In genomic region chr6:75491302-75491701, GRCh38 we compare ENCODE assay signal across 20 cellular contexts. TPM values are rescaled to one million over a fixed set of nuclear protein-coding genes. Genes with fewer than 3 reads are reported as not detected.
DNase-seq lines count a peak whose midpoint lies in the region; ATAC-seq and TF ChIP-seq lines count a peak whose summit lies in the region.
"Had no signal": no experiment of that assay in that cellular context is flagged by ENCODE, and none has a peak within 500 bp of the region (broad histone marks: within the 10 kb centered on the region; RNA-seq: fewer than 3 reads in every experiment).

No MANE protein-coding gene starts in this region.

- H3K27me3 Mint-ChIP-seq in brain (no peaks in the 10 kb centered on the region), nephron (ENCODE audit: low read depth) (no peaks in the 10 kb centered on the region)
- H3K27me3 Mint-ChIP-seq in activated CD8-positive, alpha-beta memory T cell treated with anti-CD3 and anti-CD28 coated beads, Interleukin-2, amount 10 ng/mL, durations not matched to agents 7 days and 5 days: peaks cover 69% of the 10 kb centered on the region

- H3K27me3 ChIP-seq in upper lobe of left lung: no peaks in the 10 kb centered on the region

- TF ChIP-seq EP300 in upper lobe of left lung (IDR thresholded peaks at IDR 0.05): no peak

- H3K9me3 Mint-ChIP-seq in brain: no peaks in the 10 kb centered on the region
- H3K9me3 Mint-ChIP-seq in nephron: no peaks in the 10 kb centered on the region
- no peaks in the 10 kb centered on the region for H3K9me3 Mint-ChIP-seq in activated CD8-positive, alpha-beta memory T cell treated with anti-CD3 and anti-CD28 coated beads, Interleukin-2, amount 10 ng/mL, durations not matched to agents 7 days and 5 days (ENCODE audit: low read depth)
- H3K9me3 Mint-ChIP-seq: activated naive CD4-positive, alpha-beta T cell treated with anti-CD3 and anti-CD28 coated beads, Interleukin-2, amount 10 ng/mL, durations not matched to agents 7 days and 5 days; activated T-cell treated with anti-CD3 and anti-CD28 coated beads, Interleukin-2, amount 50 U/mL, for 24 hours; CD4-positive, alpha-beta T cell; naive B cell had no signal

- H3K4me1 ChIP-seq in upper lobe of left lung: peaks cover 0 to 21% (median 10%) of the 10 kb centered on the region in 4 donors

- 52 to 62% methylated on average over 1 of the region's 1 CpG for WGBS in upper lobe of left lung, 2 donors

- peak; percentile 70 for ATAC-seq in left ventricle myocardium superior
- ATAC-seq in upper lobe of left lung (ENCODE audit: low FRiP score in 2 of 2): no peak
- ATAC-seq in activated CD8-positive, alpha-beta memory T cell treated with anti-CD3 and anti-CD28 coated beads, Interleukin-2, amount 10 ng/mL, durations not matched to agents 7 days and 5 days: no peak

- H3K4me1 Mint-ChIP-seq in brain: peaks cover 60% of the 10 kb centered on the region
- peaks cover 62% of the 10 kb centered on the region for H3K4me1 Mint-ChIP-seq in nephron
- peaks cover 18% of the 10 kb centered on the region for H3K4me1 Mint-ChIP-seq in activated CD8-positive, alpha-beta memory T cell treated with anti-CD3 and anti-CD28 coated beads, Interleukin-2, amount 10 ng/mL, durations not matched to agents 7 days and 5 days
- H3K4me1 Mint-ChIP-seq: naive B cell had no signal

- H3K36me3 Mint-ChIP-seq in brain (no peaks in the 10 kb centered on the region), nephron (ENCODE audit: low read depth) (no peaks in the 10 kb centered on the region)
- H3K36me3 Mint-ChIP-seq in activated CD8-positive, alpha-beta memory T cell treated with anti-CD3 and anti-CD28 coated beads, Interleukin-2, amount 10 ng/mL, durations not matched to agents 7 days and 5 days: peaks cover 13% of the 10 kb centered on the region
- H3K36me3 Mint-ChIP-seq: activated naive CD4-positive, alpha-beta T cell treated with anti-CD3 and anti-CD28 coated beads, Interleukin-2, amount 10 ng/mL, durations not matched to agents 7 days and 5 days; naive B cell had no signal

- CTCF ChIA-PET in activated CD8-positive, alpha-beta memory T cell treated with anti-CD3 and anti-CD28 coated beads, Interleukin-2, amount 10 ng/mL, durations not matched to agents 7 days and 5 days (lab: Charles Lee): no interaction called here

- H3K4me3 ChIP-seq in upper lobe of left lung: peak overlapping the region in 3 of 4 donors; percentile 31 to 46 (median 42)

- intact Hi-C loops in left ventricle myocardium superior (cut with micrococcal nuclease): loop anchor here (10.0 kb wide), 1 partner anchor 127 kb away; no protein-coding TSS in a partner anchor

- peak in 1 of 4 donors; percentile 11 for TF ChIP-seq POLR2A in upper lobe of left lung (IDR thresholded peaks at IDR 0.05)

- H3K4me3 Mint-ChIP-seq in brain (peak overlapping the region in 3 of 5 experiments; percentile 20 to 84 (median 65)), nephron (peak overlapping the region; percentile 1 to 87 (median 75))
- no peak overlapping the region for H3K4me3 Mint-ChIP-seq in activated CD8-positive, alpha-beta memory T cell treated with anti-CD3 and anti-CD28 coated beads, Interleukin-2, amount 10 ng/mL, durations not matched to agents 7 days and 5 days
- H3K4me3 Mint-ChIP-seq: activated naive CD4-positive, alpha-beta T cell treated with anti-CD3 and anti-CD28 coated beads, Interleukin-2, amount 10 ng/mL, durations not matched to agents 7 days and 5 days; activated T-cell treated with anti-CD3 and anti-CD28 coated beads, Interleukin-2, amount 50 U/mL, for 24 hours; CD4-positive, alpha-beta T cell; naive B cell had no signal

- H3K27ac ChIP-seq in upper lobe of left lung: peak overlapping the region; percentile 13 to 85 (median 56)
- H3K27ac ChIP-seq: VCaP had no signal

- H3K36me3 ChIP-seq in upper lobe of left lung: no peaks in the 10 kb centered on the region

- TF ChIP-seq CTCF in brain (conservative IDR thresholded peaks at IDR 0.05): no peak
- no peak for TF ChIP-seq CTCF in nephron (IDR thresholded peaks at IDR 0.05; ENCODE audit: unreplicated experiment in 3 of 3)
- TF ChIP-seq CTCF in upper lobe of left lung (IDR thresholded peaks at IDR 0.05): no peak

- peak overlapping the region in 2 of 5 experiments; percentile 3 to 63 for H3K27ac Mint-ChIP-seq in brain
- peak overlapping the region in 2 of 3 experiments; percentile 6 to 13 for H3K27ac Mint-ChIP-seq in nephron
- no peak overlapping the region for H3K27ac Mint-ChIP-seq in activated CD8-positive, alpha-beta memory T cell treated with anti-CD3 and anti-CD28 coated beads, Interleukin-2, amount 10 ng/mL, durations not matched to agents 7 days and 5 days
- H3K27ac Mint-ChIP-seq: activated naive CD4-positive, alpha-beta T cell treated with anti-CD3 and anti-CD28 coated beads, Interleukin-2, amount 10 ng/mL, durations not matched to agents 7 days and 5 days; activated T-cell treated with anti-CD3 and anti-CD28 coated beads, Interleukin-2, amount 50 U/mL, for 24 hours; CD4-positive, alpha-beta T cell; naive B cell had no signal

- H3K9me3 ChIP-seq in upper lobe of left lung: no peaks in the 10 kb centered on the region

- DNase-seq in left ventricle myocardium superior (no peak), upper lobe of left lung (no peak), NCI-H2081 treated with DMSO at 0.1 percent for 48 hours (lab: John Stamatoyannopoulos, UW) (no peak), NCI-H524 (lab: John Stamatoyannopoulos, UW) (no peak)
- DNase-seq in activated CD8-positive, alpha-beta memory T cell treated with anti-CD3 and anti-CD28 coated beads, Interleukin-2, amount 10 ng/mL, durations not matched to agents 7 days and 5 days: no peak
- no peak for DNase-seq in activated naive CD4-positive, alpha-beta T cell (lab: John Stamatoyannopoulos, UW)
- DNase-seq: activated CD4-positive, alpha-beta T cell treated with anti-CD3 and anti-CD28 coated beads, Interleukin-2, amount 50 U/mL, for 4 hours; activated naive CD4-positive, alpha-beta T cell treated with anti-CD3 and anti-CD28 coated beads, Interleukin-2, amount 10 ng/mL, durations not matched to agents 7 days and 5 days; activated T-cell treated with anti-CD3 and anti-CD28 coated beads, Interleukin-2, amount 50 U/mL, for 24 hours; CD4-positive, alpha-beta T cell; GF-D8; naive B cell; NCI-H1417; NCI-H526 treated with DMSO at 0.1 percent for 48 hours; SIG-M5; stimulated activated CD4-positive, alpha-beta T cell treated with anti-CD3 and anti-CD28 coated beads, Interleukin-2, amount 100 ng/mL, for 48 hours; T-helper 1 cell had no signal

RNA-seq across cellular contexts. Expression of gene FILIP1, which starts 2.3 kb away (rescaled TPM):
- polyA plus RNA-seq in brain (ENCODE audit: insufficient read depth, low read depth, low replicate concordance): 0.31 TPM
- total RNA-seq in left ventricle myocardium superior: 156 TPM
- 10 to 100 TPM; 16.7 to 31.7 (median 21.7) TPM for total RNA-seq in upper lobe of left lung
- not detected for total RNA-seq in activated CD8-positive, alpha-beta memory T cell treated with anti-CD3 and anti-CD28 coated beads, Interleukin-2, amount 10 ng/mL, durations not matched to agents 7 days and 5 days

Comparison
In these comparisons a context has a peak if more than half of its experiments do, and no peak if none do; other contexts are left out.
1. RNA of gene FILIP1, which starts 2.3 kb away (total RNA-seq): 156 TPM in left ventricle myocardium superior (single experiment) and 16.7 to 31.7 TPM in upper lobe of left lung; not detected in activated CD8-positive, alpha-beta memory T cell treated with anti-CD3 and anti-CD28 coated beads, Interleukin-2, amount 10 ng/mL, durations not matched to agents 7 days and 5 days; every median in the first group is over 10 times any median in the second.